In the genomic region with DNA sequence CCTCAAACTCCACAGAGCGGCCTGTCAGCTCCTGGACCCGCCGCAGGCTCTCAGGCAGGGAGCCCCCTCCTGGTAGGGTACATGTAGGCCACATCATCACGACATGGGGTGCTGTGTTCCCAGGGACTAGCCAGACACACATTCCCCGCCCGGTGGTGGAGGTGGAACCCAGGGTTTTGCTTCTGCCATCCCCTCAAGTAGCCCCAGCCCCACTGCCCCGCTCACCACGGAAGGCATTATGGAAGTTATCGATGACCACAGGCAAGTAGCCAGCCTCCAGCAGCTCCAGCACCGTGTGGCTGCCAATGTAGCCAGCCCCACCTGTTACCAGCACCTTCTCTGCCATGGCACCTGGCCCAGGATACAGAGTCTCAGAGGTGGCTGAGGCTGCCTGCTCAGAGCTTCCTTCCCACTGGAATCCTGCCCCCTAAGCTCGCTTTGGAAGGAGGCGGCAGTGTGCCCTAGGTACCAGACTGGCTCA, we compare ENCODE assay signal across 9 cellular contexts. TPM values are rescaled to one million over a fixed set of nuclear protein-coding genes. Genes with fewer than 3 reads are reported as not detected.
DNase-seq lines count a peak whose midpoint lies in the region; ATAC-seq, FAIRE-seq and TF ChIP-seq lines count a peak whose summit lies in the region.
"Had no signal": no experiment of that assay in that cellular context is flagged by ENCODE, and none has a peak within 500 bp of the region (broad histone marks: within the 10 kb centered on the region; RNA-seq: fewer than 3 reads in every experiment).

No MANE protein-coding gene starts in this region.

- peaks cover 13% of the 10 kb centered on the region for H3K36me3 Mint-ChIP-seq in WTC11

- CTCF ChIA-PET in WTC11 (lab: Charles Lee), result interaction anchor here (0.9 to 7.8 kb wide), 7 partner anchors 8 to 118 kb away, joined by 3 to 109 read pairs (median 22); a partner anchor contains a TSS

- DNase-seq in NCI-H82 (lab: John Stamatoyannopoulos, UW) (peak; percentile 25), NCI-H82 treated with DMSO at 0.1 percent for 48 hours (lab: John Stamatoyannopoulos, UW; ENCODE audit: unreplicated experiment) (no peak), WTC11 (ENCODE audit: low spot score) (peak; percentile 53), small intestine (no peak), mesenteric fat pad (ENCODE audit: low spot score) (no peak), GM13976 (ENCODE audit: low spot score) (no peak)

- no peak for FAIRE-seq in small intestine (lab: Jason Lieb, UNC)

- TF ChIP-seq CTCF in WTC11 (IDR thresholded peaks at IDR 0.05), result no peak
- no peak for TF ChIP-seq CTCF in GM13976 (IDR thresholded peaks at IDR 0.05; ENCODE audit: borderline replicate concordance, control extremely low read depth, extremely low read depth, insufficient read depth, missing control alignments)

- H3K27ac Mint-ChIP-seq in WTC11, result peak overlapping the region; percentile 68

- H3K9me3 ChIP-seq in iPS-18a (ENCODE audit: control insufficient read depth, low read depth, low read length), result no peaks in the 10 kb centered on the region
- H3K9me3 ChIP-seq in small intestine (ENCODE audit: control insufficient read depth, low read depth), result no peaks in the 10 kb centered on the region
- H3K9me3 ChIP-seq: MG63 had no signal

- H3K36me3 ChIP-seq in iPS-18a (ENCODE audit: control insufficient read depth, low read depth, low read length) (peaks cover 23% of the 10 kb centered on the region), small intestine (ENCODE audit: control insufficient read depth in 2 of 2, insufficient read depth in 2 of 2, low read length in 2 of 2) (peaks cover 5 to 9% of the 10 kb centered on the region in 2 donors)

- WGBS in small intestine, 3 donors, result 70 to 83% (median 75%) methylated on average over 12 of the region's 12 CpGs

- H3K27ac ChIP-seq in iPS-18a (ENCODE audit: low read length) (no peak overlapping the region), small intestine (ENCODE audit: low read depth in 1 of 2, low read length in 1 of 2) (peak overlapping the region; percentile 71 to 95)

- POLR2A ChIA-PET in WTC11 (lab: Charles Lee), result interaction anchor here (1.5 kb wide), 1 partner anchor 47 kb away, joined by 3 read pairs; no protein-coding TSS in a partner anchor

- H3K27me3 ChIP-seq in iPS-18a (ENCODE audit: control insufficient read depth, insufficient read depth, low read length) (peaks cover 14% of the 10 kb centered on the region), small intestine (ENCODE audit: control insufficient read depth in 2 of 2, insufficient read depth in 2 of 2, low read length in 2 of 2) (no peaks in the 10 kb centered on the region)
- H3K27me3 ChIP-seq: MG63 had no signal

- H3K27me3 Mint-ChIP-seq in WTC11 (ENCODE audit: low read depth), result peaks cover 17% of the 10 kb centered on the region

- H3K9me3 Mint-ChIP-seq in WTC11, result no peaks in the 10 kb centered on the region

- in situ Hi-C loops in GM13976 (cut with MboI; ENCODE audit: low sequenced_read_pairs, unreplicated experiment), result no loop called here

- ATAC-seq in WTC11 (peak; percentile 8), GM19328 (IDR thresholded peaks at IDR 0.05; ENCODE audit: unreplicated experiment) (no peak)

- H3K4me1 ChIP-seq in iPS-18a (ENCODE audit: control insufficient read depth, low read depth, low read length) (peaks cover 9% of the 10 kb centered on the region), small intestine (ENCODE audit: control insufficient read depth in 2 of 2, insufficient read depth in 1 of 2, low read depth in 1 of 2, low read length in 1 of 2) (no peaks in the 10 kb centered on the region)

- H3K4me3 ChIP-seq in iPS-18a (ENCODE audit: low read length) (peak overlapping the region; percentile 81), small intestine (ENCODE audit: low read depth in 1 of 2, low read length in 2 of 2) (peak overlapping the region in 1 of 2 donors; percentile 45)

- H3K9ac ChIP-seq in iPS-18a (ENCODE audit: low read length), result no peak overlapping the region

- H3K4me1 Mint-ChIP-seq in WTC11, result peaks cover 14% of the 10 kb centered on the region

- peak overlapping the region; percentile 96 for H3K4me3 Mint-ChIP-seq in WTC11

TF ChIP-seq in WTC11, 78 proteins besides CTCF, POLR2A, EP300 and RAD21:
- TF ChIP-seq, protein P1, sequence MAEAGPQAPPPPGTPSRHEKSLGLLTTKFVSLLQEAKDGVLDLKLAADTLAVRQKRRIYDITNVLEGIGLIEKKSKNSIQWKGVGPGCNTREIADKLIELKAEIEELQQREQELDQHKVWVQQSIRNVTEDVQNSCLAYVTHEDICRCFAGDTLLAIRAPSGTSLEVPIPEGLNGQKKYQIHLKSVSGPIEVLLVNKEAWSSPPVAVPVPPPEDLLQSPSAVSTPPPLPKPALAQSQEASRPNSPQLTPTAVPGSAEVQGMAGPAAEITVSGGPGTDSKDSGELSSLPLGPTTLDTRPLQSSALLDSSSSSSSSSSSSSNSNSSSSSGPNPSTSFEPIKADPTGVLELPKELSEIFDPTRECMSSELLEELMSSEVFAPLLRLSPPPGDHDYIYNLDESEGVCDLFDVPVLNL (CRISPR knock-in tag; IDR thresholded peaks at IDR 0.05; ENCODE audit: borderline replicate concordance, low read depth), result no peak
- TF ChIP-seq FOXP1 (CRISPR knock-in tag; IDR thresholded peaks at IDR 0.05; ENCODE audit: borderline replicate concordance), result 0 out of 2 replicates have a peak, but pooled peaks have one; percentile 32
- TF ChIP-seq, protein P2, sequence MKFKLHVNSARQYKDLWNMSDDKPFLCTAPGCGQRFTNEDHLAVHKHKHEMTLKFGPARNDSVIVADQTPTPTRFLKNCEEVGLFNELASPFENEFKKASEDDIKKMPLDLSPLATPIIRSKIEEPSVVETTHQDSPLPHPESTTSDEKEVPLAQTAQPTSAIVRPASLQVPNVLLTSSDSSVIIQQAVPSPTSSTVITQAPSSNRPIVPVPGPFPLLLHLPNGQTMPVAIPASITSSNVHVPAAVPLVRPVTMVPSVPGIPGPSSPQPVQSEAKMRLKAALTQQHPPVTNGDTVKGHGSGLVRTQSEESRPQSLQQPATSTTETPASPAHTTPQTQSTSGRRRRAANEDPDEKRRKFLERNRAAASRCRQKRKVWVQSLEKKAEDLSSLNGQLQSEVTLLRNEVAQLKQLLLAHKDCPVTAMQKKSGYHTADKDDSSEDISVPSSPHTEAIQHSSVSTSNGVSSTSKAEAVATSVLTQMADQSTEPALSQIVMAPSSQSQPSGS (CRISPR knock-in tag; IDR thresholded peaks at IDR 0.05; ENCODE audit: borderline replicate concordance, low read depth), result no peak
- TF ChIP-seq, protein P3, sequence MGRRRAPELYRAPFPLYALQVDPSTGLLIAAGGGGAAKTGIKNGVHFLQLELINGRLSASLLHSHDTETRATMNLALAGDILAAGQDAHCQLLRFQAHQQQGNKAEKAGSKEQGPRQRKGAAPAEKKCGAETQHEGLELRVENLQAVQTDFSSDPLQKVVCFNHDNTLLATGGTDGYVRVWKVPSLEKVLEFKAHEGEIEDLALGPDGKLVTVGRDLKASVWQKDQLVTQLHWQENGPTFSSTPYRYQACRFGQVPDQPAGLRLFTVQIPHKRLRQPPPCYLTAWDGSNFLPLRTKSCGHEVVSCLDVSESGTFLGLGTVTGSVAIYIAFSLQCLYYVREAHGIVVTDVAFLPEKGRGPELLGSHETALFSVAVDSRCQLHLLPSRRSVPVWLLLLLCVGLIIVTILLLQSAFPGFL (CRISPR knock-in tag; IDR thresholded peaks at IDR 0.05; ENCODE audit: borderline replicate concordance), result no peak

RNA-seq across cellular contexts. Expression of a gene that starts 1.9 kb away (rescaled TPM):
- total RNA-seq in WTC11 (2021), result 30.3 to 36.6 TPM (median 35.8 TPM) in 3 replicates
- polyA plus RNA-seq in small intestine, result 100 to 1,000 TPM in 2 of 3 donors, 10 to 100 TPM in 1; 76.6 to 289 (median 276) TPM
- total RNA-seq in mesenteric fat pad, result 22.6 TPM

RNA-seq across cellular contexts. Expression of a gene that starts 7.8 kb away (rescaled TPM):
- total RNA-seq in WTC11 (2021), result 131 to 164 TPM (median 134 TPM) in 3 replicates
- polyA plus RNA-seq in small intestine, result 100 to 1,000 TPM in 2 of 3 donors, 10 to 100 TPM in 1; 92.9 to 137 (median 105) TPM
- total RNA-seq in mesenteric fat pad, result 37.2 TPM

RNA-seq across cellular contexts. Expression of a gene that starts 20.5 kb away (rescaled TPM):
- 59.9 to 66.2 TPM (median 62.2 TPM) in 3 replicates for total RNA-seq in WTC11 (2021)
- 10 to 100 TPM; 32.4 to 50.5 (median 46.2) TPM for polyA plus RNA-seq in small intestine
- total RNA-seq in mesenteric fat pad, result 57.2 TPM

RNA-seq across cellular contexts. Expression of a gene that starts 26.5 kb away (rescaled TPM):
- total RNA-seq in WTC11 (2021), result 22.7 to 31.2 TPM (median 25.4 TPM) in 3 replicates
- polyA plus RNA-seq in small intestine, result 100 to 1,000 TPM in 1 of 3 donors, 10 to 100 TPM in 2; 52.2 to 105 (median 89.7) TPM
- total RNA-seq in mesenteric fat pad, result 31.7 TPM

RNA-seq across cellular contexts. Expression of a gene that starts 55.4 kb away (rescaled TPM):
- total RNA-seq in WTC11 (2021), result 35.9 to 45.1 TPM (median 36.6 TPM) in 3 replicates
- 10 to 100 TPM in 2 of 3 donors, 1 to 10 TPM in 1; 8.4 to 12.4 (median 11.0) TPM for polyA plus RNA-seq in small intestine
- total RNA-seq in mesenteric fat pad, result 51.1 TPM

Comparison
In these comparisons a context has a peak if more than half of its experiments do, and no peak if none do; other contexts are left out.
1. DNase-seq: peak in NCI-H82 (single experiment) and WTC11 (single experiment); none in NCI-H82 treated with DMSO at 0.1 percent for 48 hours (single experiment), small intestine (single experiment), mesenteric fat pad (single experiment) and GM13976 (single experiment).